In the genomic region with DNA sequence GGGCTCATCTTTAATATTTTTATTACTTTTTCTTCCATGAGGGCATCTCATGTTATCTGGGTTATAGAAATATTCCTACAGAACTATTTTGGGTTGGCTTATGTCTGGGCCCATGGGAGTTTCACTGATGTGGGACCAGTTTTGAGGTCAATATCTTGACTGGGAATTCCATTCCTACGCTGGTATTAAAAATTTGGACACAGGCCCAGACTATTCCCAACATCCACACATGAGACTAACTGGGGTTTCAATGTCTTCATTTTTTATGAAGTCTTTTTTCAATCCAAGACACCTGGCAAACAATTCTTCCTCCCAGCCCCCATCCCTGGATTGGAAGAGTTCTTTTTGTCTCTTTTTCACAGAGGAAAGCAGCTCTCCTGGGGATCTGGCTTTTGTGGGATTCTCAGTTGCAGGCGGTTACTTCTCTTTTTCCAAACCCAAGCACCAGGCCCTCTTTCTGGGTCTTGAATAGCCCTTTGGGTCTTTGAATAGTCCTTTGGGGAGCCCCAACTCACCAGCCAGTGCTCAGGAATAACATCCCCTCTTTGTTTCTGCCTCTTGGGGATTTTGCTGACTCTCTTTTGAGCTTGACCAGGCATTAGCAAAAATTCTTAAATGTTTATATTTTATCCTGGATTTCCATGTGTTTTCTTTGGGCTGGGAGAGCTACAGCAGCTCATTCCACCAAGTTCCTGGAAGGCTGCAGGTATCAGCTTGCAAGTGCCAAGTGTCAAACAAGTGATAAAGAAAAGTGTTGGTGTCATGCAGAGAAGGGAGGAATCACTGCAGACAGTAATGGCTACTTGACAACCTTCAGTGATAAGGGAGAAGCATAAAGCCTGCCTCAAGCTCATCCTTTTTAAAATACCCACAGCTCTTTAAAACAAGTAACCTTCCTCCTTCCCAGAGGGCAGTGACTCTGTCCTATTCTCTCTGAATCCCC, we compare ENCODE assay signal across 24 cellular contexts.
DNase-seq lines count a peak whose midpoint lies in the region; ATAC-seq and TF ChIP-seq lines count a peak whose summit lies in the region.
"Had no signal": no experiment of that assay in that cellular context is flagged by ENCODE, and none has a peak within 500 bp of the region (broad histone marks: within the 10 kb centered on the region; RNA-seq: fewer than 3 reads in every experiment).

No MANE protein-coding gene starts in this region.

- H3K27ac Mint-ChIP-seq in chondrocyte (ENCODE audit: unreplicated experiment) = peak overlapping the region; percentile 89
- H3K27ac Mint-ChIP-seq: activated naive CD4-positive, alpha-beta T cell treated with anti-CD3 and anti-CD28 coated beads, Interleukin-2, amount 10 ng/mL, durations not matched to agents 7 days and 5 days; CD8-positive, alpha-beta T cell had no signal

- H3K4me3 Mint-ChIP-seq in chondrocyte (ENCODE audit: unreplicated experiment) = peak overlapping the region; percentile 24
- H3K4me3 Mint-ChIP-seq: activated naive CD4-positive, alpha-beta T cell treated with anti-CD3 and anti-CD28 coated beads, Interleukin-2, amount 10 ng/mL, durations not matched to agents 7 days and 5 days; CD8-positive, alpha-beta T cell; central memory CD8-positive, alpha-beta T cell had no signal

- H3K27me3 Mint-ChIP-seq in chondrocyte (ENCODE audit: low read depth) = no peaks in the 10 kb centered on the region
- H3K27me3 Mint-ChIP-seq: activated naive CD4-positive, alpha-beta T cell treated with anti-CD3 and anti-CD28 coated beads, Interleukin-2, amount 10 ng/mL, durations not matched to agents 7 days and 5 days; central memory CD8-positive, alpha-beta T cell had no signal

- H4K8ac ChIP-seq in neuronal stem cell (ENCODE audit: low read depth, low read length) = no peak overlapping the region

- H3K79me1 ChIP-seq in neuronal stem cell (ENCODE audit: low read depth, low read length) = no peaks in the 10 kb centered on the region

- peaks cover 49% of the 10 kb centered on the region; the same call in 1 of the 2 replicates for H3K4me1 ChIP-seq in iPS-20b (ENCODE audit: insufficient read depth, low read length)
- peaks cover 21 to 46% of the 10 kb centered on the region in 2 donors for H3K4me1 ChIP-seq in neuronal stem cell (ENCODE audit: control insufficient read depth in 2 of 2, insufficient read depth in 1 of 2, low read depth in 1 of 2, low read length in 2 of 2)
- H3K4me1 ChIP-seq: lower lobe of right lung had no signal

- H3K9me3 Mint-ChIP-seq in chondrocyte (ENCODE audit: low read depth) = peaks cover 10% of the 10 kb centered on the region
- H3K9me3 Mint-ChIP-seq: activated naive CD4-positive, alpha-beta T cell treated with anti-CD3 and anti-CD28 coated beads, Interleukin-2, amount 10 ng/mL, durations not matched to agents 7 days and 5 days had no signal

- H3K18ac ChIP-seq in neuronal stem cell (ENCODE audit: low read length) = no peak overlapping the region

- H2BK5ac ChIP-seq in neuronal stem cell (ENCODE audit: low read length) = no peak overlapping the region

- peaks cover 9% of the 10 kb centered on the region for H3K36me3 Mint-ChIP-seq in chondrocyte (ENCODE audit: low read depth)
- H3K36me3 Mint-ChIP-seq: activated naive CD4-positive, alpha-beta T cell treated with anti-CD3 and anti-CD28 coated beads, Interleukin-2, amount 10 ng/mL, durations not matched to agents 7 days and 5 days; CD8-positive, alpha-beta T cell had no signal

- no peak overlapping the region for H2BK120ac ChIP-seq in neuronal stem cell (ENCODE audit: low read depth, low read length)

- no peak overlapping the region for H2AK5ac ChIP-seq in neuronal stem cell (ENCODE audit: low read depth, low read length)

- no peak for ATAC-seq in GM18502 (IDR thresholded peaks at IDR 0.05; ENCODE audit: poor library complexity, unreplicated experiment)
- ATAC-seq: activated CD4-positive, CD25-positive, alpha-beta regulatory T cell treated with anti-CD3 and anti-CD28 coated beads, Interleukin-2, amount 50 U/mL, for 24 hours; CD8-positive, alpha-beta T cell; lower lobe of right lung had no signal

- TF ChIP-seq CTCF in chondrocyte (IDR thresholded peaks at IDR 0.05) (no peak), dorsolateral prefrontal cortex (IDR thresholded peaks at IDR 0.05 in 54 of 56, conservative IDR thresholded peaks at IDR 0.05 in 2 of 56; ENCODE audit: low read depth in 1 of 56, partially characterized antibody in 56 of 56) (no peak)

- no peaks in the 10 kb centered on the region for H3K36me3 ChIP-seq in iPS-20b (ENCODE audit: insufficient read depth, low read depth, low read length)
- no peaks in the 10 kb centered on the region for H3K36me3 ChIP-seq in neuronal stem cell (replicated peaks in 1 of 2; ENCODE audit: control insufficient read depth in 2 of 2, insufficient read depth in 2 of 2, low read length in 2 of 2)
- H3K36me3 ChIP-seq: heart left ventricle, lower lobe of right lung, tibial nerve had no signal

- H3K4me3 ChIP-seq in iPS-20b (ENCODE audit: low read length) (peak overlapping the region; percentile 18; the same call in 1 of the 2 replicates), neuronal stem cell (ENCODE audit: low read length in 2 of 2) (no peak overlapping the region), dorsolateral prefrontal cortex (no peak overlapping the region)
- H3K4me3 ChIP-seq: heart left ventricle, lower lobe of right lung, tibial nerve had no signal

- H3K9me3 ChIP-seq in iPS-20b (ENCODE audit: insufficient read depth, low read depth, low read length) (peaks cover 9% of the 10 kb centered on the region), neuronal stem cell (replicated peaks in 1 of 2; ENCODE audit: control insufficient read depth in 2 of 2, insufficient read depth in 1 of 2, low read depth in 1 of 2, low read length in 2 of 2) (peaks cover 2 to 11% of the 10 kb centered on the region in 2 donors)

- H3K23ac ChIP-seq in neuronal stem cell (ENCODE audit: low read depth, low read length, poor library complexity) = no peak overlapping the region

- H3K14ac ChIP-seq in neuronal stem cell (ENCODE audit: low read length) = no peak overlapping the region

- no peak overlapping the region for H2BK12ac ChIP-seq in neuronal stem cell (ENCODE audit: low read length)

- peak overlapping the region; percentile 67 for H2AFZ ChIP-seq in neuronal stem cell (ENCODE audit: low read length)

- peaks cover 42% of the 10 kb centered on the region for H3K4me1 Mint-ChIP-seq in chondrocyte (ENCODE audit: low read depth)
- H3K4me1 Mint-ChIP-seq: activated naive CD4-positive, alpha-beta T cell treated with anti-CD3 and anti-CD28 coated beads, Interleukin-2, amount 10 ng/mL, durations not matched to agents 7 days and 5 days; central memory CD8-positive, alpha-beta T cell had no signal

- no peaks in the 10 kb centered on the region for H3K27me3 ChIP-seq in iPS-20b (ENCODE audit: insufficient read depth, low read length)
- H3K27me3 ChIP-seq in neuronal stem cell (ENCODE audit: control insufficient read depth in 3 of 3, insufficient read depth in 3 of 3, low read depth in 1 of 3, low read length in 3 of 3) = no peaks in the 10 kb centered on the region
- H3K27me3 ChIP-seq in dorsolateral prefrontal cortex = peaks cover 0 to 5% (median 0%) of the 10 kb centered on the region in 45 donors
- H3K27me3 ChIP-seq: heart left ventricle, tibial nerve had no signal

- H3K27ac ChIP-seq in iPS-20b (ENCODE audit: low read length) (peak overlapping the region; percentile 77), neuronal stem cell (replicated peaks; ENCODE audit: low read length) (peak overlapping the region; percentile 89), dorsolateral prefrontal cortex (no peak overlapping the region)
- H3K27ac ChIP-seq: lower lobe of right lung, tibial nerve had no signal

- DNase-seq in GM03348 (ENCODE audit: low spot score) (peak; percentile 37), chondrocyte (ENCODE audit: low spot score) (no peak), neuronal stem cell (ENCODE audit: low spot score) (no peak), NCI-H146 treated with DMSO at 0.1 percent for 48 hours (lab: John Stamatoyannopoulos, UW; ENCODE audit: unreplicated experiment) (no peak), DMS114 treated with DMSO at 0.1 percent for 48 hours (lab: John Stamatoyannopoulos, UW; ENCODE audit: unreplicated experiment) (no peak), dorsolateral prefrontal cortex (no peak)
- DNase-seq: activated CD8-positive, alpha-beta memory T cell treated with anti-CD3 and anti-CD28 coated beads for 24 hours; activated naive CD4-positive, alpha-beta T cell treated with anti-CD3 and anti-CD28 coated beads, Interleukin-2, amount 10 ng/mL, durations not matched to agents 7 days and 5 days; activated T-cell treated with anti-CD3 and anti-CD28 coated beads, Interleukin-2, amount 50 U/mL, for 48 hours; CD8-positive, alpha-beta T cell; DMS79; effector memory CD4-positive, alpha-beta T cell; heart left ventricle; lower lobe of right lung; NCI-H1417; NCI-H524 treated with DMSO at 0.1 percent for 48 hours; stimulated activated CD4-positive, alpha-beta T cell treated with anti-CD3 and anti-CD28 coated beads, Interleukin-2, amount 100 ng/mL, for 24 hours; stimulated activated naive CD4-positive, alpha-beta T cell treated with Interleukin-2 at 50 U/mL for 16 hours; T-helper 9 cell had no signal

- WGBS in neuronal stem cell (ENCODE audit: extremely low coverage in 2 of 2, insufficient read length in 2 of 2, insufficient replicate concordance in 1 of 2), 2 donors = no CpG with 5 or more reads among the region's 2 CpGs

- H4K91ac ChIP-seq in neuronal stem cell (ENCODE audit: low read depth, low read length, poor library complexity) = no peak overlapping the region

- no peak overlapping the region for H2BK15ac ChIP-seq in neuronal stem cell (ENCODE audit: low read length)

- intact Hi-C loops in dorsolateral prefrontal cortex (cut with DNase I) = no loop called here

- H3K9ac ChIP-seq in iPS-20b (ENCODE audit: low read depth, low read length) = peak overlapping the region; percentile 67; the same call in 1 of the 2 replicates
- no peak overlapping the region for H3K9ac ChIP-seq in neuronal stem cell (ENCODE audit: low read depth, low read length, poor library complexity)

- no peak overlapping the region for H3K4me2 ChIP-seq in neuronal stem cell (ENCODE audit: insufficient read depth, low read length, poor library complexity, severe bottlenecking)

- H3K4ac ChIP-seq in neuronal stem cell (ENCODE audit: low read length) = no peak overlapping the region

Comparison
In these comparisons a context has a peak if more than half of its experiments do, and no peak if none do; other contexts are left out.
1. H3K27ac ChIP-seq: peak in iPS-20b (single experiment) and neuronal stem cell (single experiment); none in dorsolateral prefrontal cortex (0 of 59).